Comparison of ENCODE assay signal across 12 cellular contexts in the genomic region with DNA sequence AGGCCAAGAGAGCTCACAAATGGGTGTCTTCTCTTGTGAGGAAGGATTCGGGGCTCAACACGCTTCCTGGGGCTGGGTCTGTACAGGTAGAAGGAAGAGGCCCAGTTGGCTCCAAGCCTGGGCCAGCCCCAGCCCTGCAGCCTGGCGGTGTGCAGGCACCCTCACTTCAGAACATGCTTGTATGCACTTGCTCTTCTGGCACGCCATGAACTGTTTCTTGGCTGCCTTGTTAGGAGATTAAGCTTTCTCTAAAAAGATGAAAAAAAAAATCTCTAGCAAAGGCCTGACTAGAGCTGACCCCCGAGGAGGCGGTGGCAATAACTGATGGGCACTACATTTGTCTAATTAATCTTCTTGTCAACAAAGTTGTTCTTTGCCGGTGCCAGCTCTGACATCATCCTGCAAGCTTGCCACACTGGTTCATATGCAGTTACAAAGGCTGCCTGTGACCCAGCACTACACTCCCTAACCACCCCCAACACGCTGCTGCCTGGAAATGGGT.
DNase-seq lines count a peak whose midpoint lies in the region; ATAC-seq and TF ChIP-seq lines count a peak whose summit lies in the region.
"Had no signal": no experiment of that assay in that cellular context is flagged by ENCODE, and none has a peak within 500 bp of the region (broad histone marks: within the 10 kb centered on the region; RNA-seq: fewer than 3 reads in every experiment).

No MANE protein-coding gene starts in this region.

- no peak overlapping the region for H3K27ac ChIP-seq in thoracic aorta
- no peak overlapping the region for H3K27ac ChIP-seq in osteoblast (ENCODE audit: low read depth, low read length)

- H3K27ac Mint-ChIP-seq in nephron progenitor cell = no peak overlapping the region
- H3K27ac Mint-ChIP-seq: H9; stimulated activated naive CD8-positive, alpha-beta T cell treated with anti-CD3 and anti-CD28 coated beads, Interleukin-15, Interleukin-2, amounts not matched to agents 100 ng/mL and 50 ng/mL, for 24 hours had no signal

- H3K36me3 Mint-ChIP-seq in nephron progenitor cell (ENCODE audit: low read depth) = no peaks in the 10 kb centered on the region

- no peak overlapping the region for H3K4me3 ChIP-seq in epithelial cell of esophagus (ENCODE audit: low read length)
- no peak overlapping the region for H3K4me3 ChIP-seq in thoracic aorta
- H3K4me3 ChIP-seq in osteoblast (ENCODE audit: insufficient read depth, low read length) = no peak overlapping the region
- H3K4me3 ChIP-seq: lung had no signal

- no peaks in the 10 kb centered on the region for H4K20me1 ChIP-seq in osteoblast (ENCODE audit: insufficient read depth, low read length)

- peaks cover 5% of the 10 kb centered on the region for H3K9me3 Mint-ChIP-seq in nephron progenitor cell
- H3K9me3 Mint-ChIP-seq: stimulated activated naive CD8-positive, alpha-beta T cell treated with anti-CD3 and anti-CD28 coated beads, Interleukin-15, Interleukin-2, amounts not matched to agents 100 ng/mL and 50 ng/mL, for 24 hours had no signal

- H3K79me2 ChIP-seq in osteoblast (ENCODE audit: insufficient read depth, low read length) = no peaks in the 10 kb centered on the region

- peaks cover 24% of the 10 kb centered on the region for H3K27me3 Mint-ChIP-seq in nephron progenitor cell (ENCODE audit: low read depth, poor library complexity)

- H3K4me3 Mint-ChIP-seq in nephron progenitor cell = no peak overlapping the region
- H3K4me3 Mint-ChIP-seq: H9; stimulated activated naive CD8-positive, alpha-beta T cell treated with anti-CD3 and anti-CD28 coated beads, Interleukin-15, Interleukin-2, amounts not matched to agents 100 ng/mL and 50 ng/mL, for 24 hours had no signal

- H3K4me1 Mint-ChIP-seq in nephron progenitor cell = peaks cover 24% of the 10 kb centered on the region

- H3K36me3 ChIP-seq in thoracic aorta (no peaks in the 10 kb centered on the region), osteoblast (ENCODE audit: insufficient read depth, low read length) (no peaks in the 10 kb centered on the region)

- no peak for ATAC-seq in thoracic aorta (ENCODE audit: insufficient number of reproducible peaks, low FRiP score, low read depth)

- TF ChIP-seq CTCF in epithelial cell of esophagus (IDR thresholded peaks at IDR 0.05; ENCODE audit: insufficient read depth, low read depth, low read length, missing control alignments) (peak; percentile 21), thoracic aorta (IDR thresholded peaks at IDR 0.05) (no peak), nephron progenitor cell (IDR thresholded peaks at IDR 0.05) (no peak), osteoblast (IDR thresholded peaks at IDR 0.05; ENCODE audit: extremely low read depth, low read depth, low read length) (no peak)

- no peak overlapping the region for H2AFZ ChIP-seq in osteoblast (ENCODE audit: low read length)

- peaks cover 5 to 16% of the 10 kb centered on the region in 2 donors for H3K4me1 ChIP-seq in thoracic aorta (ENCODE audit: control insufficient read depth in 1 of 2, low read depth in 2 of 2)
- H3K4me1 ChIP-seq in osteoblast (ENCODE audit: insufficient read depth, low read length) = peaks cover 4% of the 10 kb centered on the region

- H3K27me3 ChIP-seq in thoracic aorta (replicated peaks; ENCODE audit: insufficient read depth) (peaks cover 3% of the 10 kb centered on the region), osteoblast (ENCODE audit: insufficient read depth, low read length) (peaks cover 8% of the 10 kb centered on the region)

- H3K9me3 ChIP-seq in thoracic aorta (no peaks in the 10 kb centered on the region), osteoblast (ENCODE audit: low read depth, low read length) (no peaks in the 10 kb centered on the region)

- DNase-seq in NCI-H69 (lab: John Stamatoyannopoulos, UW) (peak; percentile 10), epithelial cell of esophagus (ENCODE audit: low read depth) (peak; percentile 90), medulla oblongata (ENCODE audit: extremely low spot score) (peak; percentile 95), thoracic aorta (ENCODE audit: low spot score) (peak; percentile 10), KG1 (lab: John Stamatoyannopoulos, UW) (no peak), nephron progenitor cell (no peak), NCI-H2081 (lab: John Stamatoyannopoulos, UW) (no peak), osteoblast (ENCODE audit: insufficient read length, low spot score, missing footprints) (no peak)
- DNase-seq: activated effector memory CD4-positive, alpha-beta T cell treated with Interleukin-2 at 50 U/mL for 16 hours; H9 had no signal

- H3K4me2 ChIP-seq in osteoblast (ENCODE audit: insufficient read depth, low read length) = no peak overlapping the region

Comparison
In these comparisons a context has a peak if more than half of its experiments do, and no peak if none do; other contexts are left out.
1. DNase-seq: peak in NCI-H69 (single experiment), epithelial cell of esophagus (single experiment), medulla oblongata (single experiment) and thoracic aorta (single experiment); none in KG1 (single experiment), nephron progenitor cell (single experiment), NCI-H2081 (0 of 2) and osteoblast (single experiment).